13 cellular contexts compared by ENCODE assay signal in the genomic region with DNA sequence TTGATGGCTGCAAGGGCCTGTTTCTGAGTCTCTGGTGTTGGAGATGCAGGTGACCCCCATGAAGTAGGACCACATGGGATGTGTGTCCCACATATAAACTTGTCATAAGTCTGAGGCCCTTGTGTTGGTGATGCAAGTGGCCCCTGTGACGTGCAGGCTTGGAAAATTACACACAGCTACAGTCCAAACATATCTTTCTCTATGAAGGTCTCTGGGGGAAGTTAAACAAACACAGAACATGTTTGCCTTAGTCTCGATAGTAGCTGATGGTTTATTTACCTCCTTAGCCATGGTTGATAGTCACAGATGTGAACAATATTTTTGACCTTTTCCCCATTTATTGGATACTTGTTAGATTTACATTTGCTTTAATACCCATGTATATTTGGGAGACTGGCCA.
"Had no signal": no experiment of that assay in that cellular context is flagged by ENCODE, and none has a peak within 500 bp of the region (broad histone marks: within the 10 kb centered on the region; RNA-seq: fewer than 3 reads in every experiment).

No MANE protein-coding gene starts in this region.

- H3K36me3 Mint-ChIP-seq: natural killer cell; stimulated activated memory B cell treated with anti-CD40 and anti-IgM and Interleukin-4, amounts not matched to agents 10 μg/mL and 1 μg/mL and 100 μg/mL, for 72 hours had no signal

- H3K27me3 Mint-ChIP-seq: stimulated activated memory B cell treated with anti-CD40 and anti-IgM and Interleukin-4, amounts not matched to agents 10 μg/mL and 1 μg/mL and 100 μg/mL, for 72 hours had no signal

- H3K4me1 Mint-ChIP-seq: activated CD4-positive, alpha-beta T cell treated with anti-CD3 and anti-CD28 coated beads for 36 hours; natural killer cell; stimulated activated memory B cell treated with anti-CD40 and anti-IgM and Interleukin-4, amounts not matched to agents 10 μg/mL and 1 μg/mL and 100 μg/mL, for 72 hours had no signal

- H3K27ac Mint-ChIP-seq: activated CD4-positive, alpha-beta memory T cell treated with anti-CD3 and anti-CD28 coated beads, Interleukin-2, amount 10 ng/mL, durations not matched to agents 7 days and 5 days; activated CD4-positive, alpha-beta T cell treated with anti-CD3 and anti-CD28 coated beads for 36 hours; activated T-helper 1 cell treated with anti-CD3 and anti-CD28 coated beads, Interleukin-12 subunit alpha, Interleukin-12 subunit beta, Interleukin-2, Interleukin-4 antibody, amounts not matched to agents 30 ng/mL and 10 ng/mL and 1 ng/mL, durations not matched to agents 14 hours and 24 hours and 36 hours; natural killer cell; stimulated activated memory B cell treated with anti-CD40 and anti-IgM and Interleukin-4, amounts not matched to agents 10 μg/mL and 1 μg/mL and 100 μg/mL, for 72 hours had no signal

- H3K4me3 Mint-ChIP-seq: activated CD4-positive, alpha-beta memory T cell treated with anti-CD3 and anti-CD28 coated beads, Interleukin-2, amount 10 ng/mL, durations not matched to agents 7 days and 5 days; activated CD4-positive, alpha-beta T cell treated with anti-CD3 and anti-CD28 coated beads for 36 hours; activated T-helper 1 cell treated with anti-CD3 and anti-CD28 coated beads, Interleukin-12 subunit alpha, Interleukin-12 subunit beta, Interleukin-2, Interleukin-4 antibody, amounts not matched to agents 30 ng/mL and 10 ng/mL and 1 ng/mL, durations not matched to agents 14 hours and 24 hours and 36 hours; natural killer cell; stimulated activated memory B cell treated with anti-CD40 and anti-IgM and Interleukin-4, amounts not matched to agents 10 μg/mL and 1 μg/mL and 100 μg/mL, for 72 hours had no signal

- H3K9me3 Mint-ChIP-seq: activated CD4-positive, alpha-beta memory T cell treated with anti-CD3 and anti-CD28 coated beads, Interleukin-2, amount 10 ng/mL, durations not matched to agents 7 days and 5 days; activated T-helper 1 cell treated with anti-CD3 and anti-CD28 coated beads, Interleukin-12 subunit alpha, Interleukin-12 subunit beta, Interleukin-2, Interleukin-4 antibody, amounts not matched to agents 30 ng/mL and 10 ng/mL and 1 ng/mL, durations not matched to agents 14 hours and 24 hours and 36 hours; natural killer cell; stimulated activated memory B cell treated with anti-CD40 and anti-IgM and Interleukin-4, amounts not matched to agents 10 μg/mL and 1 μg/mL and 100 μg/mL, for 72 hours had no signal

- DNase-seq: activated CD4-positive, alpha-beta T cell treated with anti-CD3 and anti-CD28 coated beads for 36 hours; activated CD8-positive, alpha-beta memory T cell treated with anti-CD3 and anti-CD28 coated beads, Interleukin-2, amount 50 U/mL, for 4 hours; activated naive CD4-positive, alpha-beta T cell; effector CD8-positive, alpha-beta T cell; islet precursor cell; mammary epithelial cell; mucosa of descending colon; natural killer cell; nucleus accumbens; psoas muscle had no signal
